ENCODE assay signal across 9 cellular contexts in genomic region chr2:113892004-113892740, GRCh38. TPM values are rescaled to one million over a fixed set of nuclear protein-coding genes. Genes with fewer than 3 reads are reported as not detected.
DNase-seq lines count a peak whose midpoint lies in the region; ATAC-seq, FAIRE-seq and TF ChIP-seq lines count a peak whose summit lies in the region.
"Had no signal": no experiment of that assay in that cellular context is flagged by ENCODE, and none has a peak within 500 bp of the region (broad histone marks: within the 10 kb centered on the region; RNA-seq: fewer than 3 reads in every experiment).

No MANE protein-coding gene starts in this region.

- no peaks in the 10 kb centered on the region for H3K27me3 ChIP-seq in RWPE2 (ENCODE audit: insufficient read depth, poor library complexity, severe bottlenecking)
- H3K27me3 ChIP-seq in gastrocnemius medialis = no peaks in the 10 kb centered on the region

- intact Hi-C loops in gastrocnemius medialis (cut with DNase I; ENCODE audit: low total_unique reads) = no loop called here

- peak overlapping the region; percentile 91 for H3K27ac ChIP-seq in RWPE2 (ENCODE audit: poor library complexity, severe bottlenecking)
- peak overlapping the region; percentile 93 to 99 (median 99) for H3K27ac ChIP-seq in gastrocnemius medialis
- H3K27ac ChIP-seq in caudate nucleus (ENCODE audit: low read depth, low read length) = no peak overlapping the region

- H3K4me3 ChIP-seq in RWPE2 (ENCODE audit: severe bottlenecking) = peak overlapping the region; percentile 90
- peak overlapping the region in 3 of 4 donors; percentile 93 to 99 (median 96) for H3K4me3 ChIP-seq in gastrocnemius medialis

- DNase-seq in GM18507 (ENCODE audit: extremely low spot score, insufficient read length, low read depth) (no peak), RWPE2 (ENCODE audit: low spot score) (no peak), erythroblast (lab: John Stamatoyannopoulos, UW) (peak; percentile 70 to 73), gastrocnemius medialis (no peak), NOMO-1 treated with DMSO at 0.1 percent for 48 hours (lab: John Stamatoyannopoulos, UW; ENCODE audit: unreplicated experiment) (no peak), caudate nucleus (lab: John Stamatoyannopoulos, UW) (no peak), HCEC 1CT (no peak)
- DNase-seq: NCI-H2029 treated with DMSO at 0.1 percent for 48 hours; stimulated activated CD4-positive, alpha-beta T cell treated with anti-CD3 and anti-CD28 coated beads, Interleukin-2, amount 100 ng/mL, for 48 hours had no signal

- H3K36me3 ChIP-seq in RWPE2 (ENCODE audit: low read depth) = peaks cover 22% of the 10 kb centered on the region
- no peaks in the 10 kb centered on the region for H3K36me3 ChIP-seq in gastrocnemius medialis

- TF ChIP-seq POLR2A in erythroblast (IDR thresholded peaks at IDR 0.05; ENCODE audit: low read length) (no peak), gastrocnemius medialis (IDR thresholded peaks at IDR 0.05) (no peak)

- H3K9me3 ChIP-seq in RWPE2 (ENCODE audit: severe bottlenecking) = no peaks in the 10 kb centered on the region
- H3K9me3 ChIP-seq in gastrocnemius medialis = no peaks in the 10 kb centered on the region

- ATAC-seq in RWPE2 (ENCODE audit: low read depth) = no peak
- ATAC-seq in gastrocnemius medialis = no peak

- no peak for TF ChIP-seq CTCF in RWPE2 (IDR thresholded peaks at IDR 0.05; ENCODE audit: poor library complexity, severe bottlenecking)
- no peak for TF ChIP-seq CTCF in gastrocnemius medialis (IDR thresholded peaks at IDR 0.05 in 4 of 5, conservative IDR thresholded peaks at IDR 0.05 in 1 of 5)

- FAIRE-seq in GM18507 (lab: Jason Lieb, UNC) = peak; percentile 77

- in situ Hi-C loops in gastrocnemius medialis (cut with MboI; ENCODE audit: low sequenced_read_pairs in 4 of 4) = no loop called here

- H3K4me1 ChIP-seq in RWPE2 (ENCODE audit: insufficient read depth, poor library complexity, severe bottlenecking) (peaks cover 56% of the 10 kb centered on the region), gastrocnemius medialis (peaks cover 54 to 72% of the 10 kb centered on the region in 2 donors)

RNA-seq across cellular contexts. Expression of gene ACTR3, which starts 2.3 kb away (rescaled TPM):
- total RNA-seq in gastrocnemius medialis = 10 to 100 TPM; 39.3 to 75.0 (median 56.6) TPM

Comparison
In these comparisons a context has a peak if more than half of its experiments do, and no peak if none do; other contexts are left out.
1. DNase-seq: peak in erythroblast (2 of 2); none in GM18507 (single experiment), RWPE2 (single experiment), gastrocnemius medialis (0 of 2), NOMO-1 treated with DMSO at 0.1 percent for 48 hours (single experiment), caudate nucleus (0 of 61) and HCEC 1CT (single experiment).